In the genomic region with DNA sequence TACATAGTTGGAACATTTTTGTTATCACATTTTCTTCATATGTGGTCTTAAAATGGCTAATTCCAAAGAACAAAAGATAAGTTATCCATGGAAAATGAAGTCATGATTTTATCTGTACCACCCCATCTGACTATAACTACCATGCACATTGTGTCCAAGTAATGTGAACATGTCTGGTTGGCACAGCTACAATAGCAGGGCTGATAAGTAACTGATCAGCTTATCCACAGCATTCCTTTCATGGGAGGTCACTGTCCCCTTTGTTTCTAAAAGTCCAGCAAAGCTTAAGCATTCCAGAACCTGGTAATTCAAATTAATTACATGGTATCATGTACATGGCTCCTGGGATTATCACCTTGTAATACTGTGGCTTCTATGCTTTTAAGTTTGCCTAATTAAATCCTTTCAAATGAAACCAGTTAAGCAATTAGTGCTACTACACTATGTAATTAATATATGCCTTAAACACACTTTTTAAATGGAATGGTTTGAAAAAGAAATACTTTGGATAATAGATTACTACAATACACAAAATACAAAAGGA, we compare ENCODE assay signal across 17 cellular contexts. TPM values are rescaled to one million over a fixed set of nuclear protein-coding genes. Genes with fewer than 3 reads are reported as not detected.
A peak's percentile ranks its signal among the peaks of the same experiment; 100 is the strongest.
DNase-seq lines count a peak whose midpoint lies in the region; ATAC-seq and TF ChIP-seq lines count a peak whose summit lies in the region.
"Had no signal": no experiment of that assay in that cellular context is flagged by ENCODE, and none has a peak within 500 bp of the region (broad histone marks: within the 10 kb centered on the region; RNA-seq: fewer than 3 reads in every experiment).

No MANE protein-coding gene starts in this region.

- TF ChIP-seq POLR2A in suprapubic skin (IDR thresholded peaks at IDR 0.05) = no peak

- TF ChIP-seq CTCF in suprapubic skin (IDR thresholded peaks at IDR 0.05) (no peak), ascending aorta (IDR thresholded peaks at IDR 0.05) (no peak)

- peaks cover 3 to 6% of the 10 kb centered on the region in 2 donors for H3K27me3 Mint-ChIP-seq in CD4-positive, alpha-beta memory T cell

- H3K27me3 ChIP-seq in suprapubic skin = no peaks in the 10 kb centered on the region
- H3K27me3 ChIP-seq in ascending aorta = no peaks in the 10 kb centered on the region
- no peaks in the 10 kb centered on the region for H3K27me3 ChIP-seq in CD4-positive, alpha-beta memory T cell (ENCODE audit: insufficient read depth, low read length)
- H3K27me3 ChIP-seq: foreskin keratinocyte, left lung, tibial nerve had no signal

- no peak overlapping the region for H3K27ac Mint-ChIP-seq in CD4-positive, alpha-beta memory T cell
- H3K27ac Mint-ChIP-seq: activated naive CD8-positive, alpha-beta T cell treated with anti-CD3 and anti-CD28 coated beads, Interleukin-2, amount 10 ng/mL, durations not matched to agents 7 days and 5 days had no signal

- H3K9me3 ChIP-seq in suprapubic skin (no peaks in the 10 kb centered on the region), ascending aorta (no peaks in the 10 kb centered on the region)
- H3K9me3 ChIP-seq in CD4-positive, alpha-beta memory T cell (ENCODE audit: control insufficient read depth in 1 of 2, low read length in 2 of 2) = no peaks in the 10 kb centered on the region
- H3K9me3 ChIP-seq: left lung, tibial nerve had no signal

- no peaks in the 10 kb centered on the region for H3K36me3 Mint-ChIP-seq in CD4-positive, alpha-beta memory T cell
- H3K36me3 Mint-ChIP-seq: activated naive CD8-positive, alpha-beta T cell treated with anti-CD3 and anti-CD28 coated beads, Interleukin-2, amount 10 ng/mL, durations not matched to agents 7 days and 5 days had no signal

- intact Hi-C loops in ascending aorta (cut with DNase I) = no loop called here
- intact Hi-C loops in CD4-positive, alpha-beta memory T cell (cut with micrococcal nuclease) = no loop called here

- H3K4me3 Mint-ChIP-seq in CD4-positive, alpha-beta memory T cell = no peak overlapping the region
- H3K4me3 Mint-ChIP-seq: activated naive CD8-positive, alpha-beta T cell treated with anti-CD3 and anti-CD28 coated beads, Interleukin-2, amount 10 ng/mL, durations not matched to agents 7 days and 5 days had no signal

- no peak overlapping the region for H3K4me3 ChIP-seq in suprapubic skin
- no peak overlapping the region for H3K4me3 ChIP-seq in ascending aorta
- no peak overlapping the region for H3K4me3 ChIP-seq in CD4-positive, alpha-beta memory T cell (ENCODE audit: low read length in 2 of 2)
- H3K4me3 ChIP-seq: left lung, tibial nerve had no signal

- H3K27ac ChIP-seq in suprapubic skin (no peak overlapping the region), ascending aorta (no peak overlapping the region)
- H3K27ac ChIP-seq in CD4-positive, alpha-beta memory T cell (ENCODE audit: low read depth, low read length) = no peak overlapping the region
- H3K27ac ChIP-seq: foreskin keratinocyte, left lung, tibial nerve had no signal

- CTCF ChIA-PET in CD4-positive, alpha-beta memory T cell (lab: Charles Lee; ENCODE audit: partially characterized antibody) = no interaction called here

- POLR2A ChIA-PET in CD4-positive, alpha-beta memory T cell (lab: Charles Lee; ENCODE audit: partially characterized antibody) = no interaction called here

- H3K36me3 ChIP-seq in suprapubic skin (no peaks in the 10 kb centered on the region), ascending aorta (no peaks in the 10 kb centered on the region)
- no peaks in the 10 kb centered on the region for H3K36me3 ChIP-seq in CD4-positive, alpha-beta memory T cell (ENCODE audit: insufficient read depth, low read length)
- H3K36me3 ChIP-seq: left lung, tibial nerve had no signal

- peaks cover 0 to 6% (median 0%) of the 10 kb centered on the region in 8 donors for H3K9me3 Mint-ChIP-seq in CD4-positive, alpha-beta memory T cell
- H3K9me3 Mint-ChIP-seq: activated naive CD8-positive, alpha-beta T cell treated with anti-CD3 and anti-CD28 coated beads, Interleukin-2, amount 10 ng/mL, durations not matched to agents 7 days and 5 days had no signal

- H3K4me1 Mint-ChIP-seq in CD4-positive, alpha-beta memory T cell = no peaks in the 10 kb centered on the region
- H3K4me1 Mint-ChIP-seq: activated naive CD8-positive, alpha-beta T cell treated with anti-CD3 and anti-CD28 coated beads, Interleukin-2, amount 10 ng/mL, durations not matched to agents 7 days and 5 days had no signal

- TF ChIP-seq EP300 in suprapubic skin (IDR thresholded peaks at IDR 0.05) = no peak

- DNase-seq in A172 (ENCODE audit: low spot score) (peak; percentile 40), HS-5 (ENCODE audit: low read depth) (peak; percentile 14), dermis microvascular lymphatic vessel endothelial cell (ENCODE audit: low read depth in 2 of 2) (peak; percentile 52 to 88), left lobe of liver (ENCODE audit: low spot score) (no peak), suprapubic skin (ENCODE audit: low spot score in 2 of 2) (no peak), ascending aorta (ENCODE audit: low spot score in 2 of 2) (no peak), iPS-NIHi11 (ENCODE audit: low spot score) (no peak)
- DNase-seq in CD4-positive, alpha-beta memory T cell = no peak
- DNase-seq: activated CD8-positive, alpha-beta memory T cell treated with anti-CD3 and anti-CD28 coated beads, Interleukin-2, amount 50 U/mL, for 48 hours; activated naive CD8-positive, alpha-beta T cell treated with anti-CD3 and anti-CD28 coated beads, Interleukin-2, amount 10 ng/mL, durations not matched to agents 7 days and 5 days; left lung; MM.1S; NCI-H2107; occipital lobe; stimulated activated CD4-positive, alpha-beta T cell treated with anti-CD3 and anti-CD28 coated beads, Interleukin-15, amount 100 ng/mL, for 24 hours had no signal

- H3K4me1 ChIP-seq in suprapubic skin (no peaks in the 10 kb centered on the region), ascending aorta (peaks cover 0 to 17% of the 10 kb centered on the region in 2 donors)
- no peaks in the 10 kb centered on the region for H3K4me1 ChIP-seq in CD4-positive, alpha-beta memory T cell (ENCODE audit: insufficient read depth, low read length)
- H3K4me1 ChIP-seq: foreskin keratinocyte had no signal

- ATAC-seq in left lobe of liver = peak; percentile 50
- ATAC-seq: foreskin keratinocyte, left lung had no signal

RNA-seq across cellular contexts. Expression of gene SORBS2, which starts 21.1 kb away (rescaled TPM):
- total RNA-seq in A172 (2014; rRNA removed; shearing (Covaris generic)) = 9.3 and 14.2 TPM in 2 replicates
- total RNA-seq in dermis microvascular lymphatic vessel endothelial cell (86.1 and 148 TPM in 2 replicates), left lobe of liver (126 TPM), suprapubic skin (10 to 100 TPM; 17.4 to 40.8 (median 21.9) TPM), ascending aorta (246 TPM)
- not detected for total RNA-seq in CD4-positive, alpha-beta memory T cell
- not detected for polyA plus RNA-seq in CD4-positive, alpha-beta memory T cell
- total RNA-seq: activated naive CD8-positive, alpha-beta T cell treated with anti-CD3 and anti-CD28 coated beads, Interleukin-2, amount 10 ng/mL, durations not matched to agents 7 days and 5 days had no signal

Comparison
In these comparisons a context has a peak if more than half of its experiments do, and no peak if none do; other contexts are left out.
1. DNase-seq: peak in A172 (single experiment), HS-5 (single experiment) and dermis microvascular lymphatic vessel endothelial cell (2 of 2); none in left lobe of liver (single experiment), suprapubic skin (0 of 2), ascending aorta (0 of 2), iPS-NIHi11 (single experiment) and CD4-positive, alpha-beta memory T cell (0 of 5).
2. RNA of gene SORBS2, which starts 21.1 kb away (total RNA-seq): 246 TPM in ascending aorta (single experiment), 126 TPM in left lobe of liver (single experiment), 86.1 to 148 TPM in dermis microvascular lymphatic vessel endothelial cell, 17.4 to 40.8 TPM in suprapubic skin and 9.3 to 14.2 TPM in A172; not detected in CD4-positive, alpha-beta memory T cell; every median in the first group is over 10 times any median in the second.